In genomic region chr1:192609110-192610079, GRCh38 we compare ENCODE assay signal across 9 cellular contexts. TPM values are rescaled to one million over a fixed set of nuclear protein-coding genes. Genes with fewer than 3 reads are reported as not detected.
DNase-seq lines count a peak whose midpoint lies in the region; ATAC-seq and TF ChIP-seq lines count a peak whose summit lies in the region.
"Had no signal": no experiment of that assay in that cellular context is flagged by ENCODE, and none has a peak within 500 bp of the region (broad histone marks: within the 10 kb centered on the region; RNA-seq: fewer than 3 reads in every experiment).

No MANE protein-coding gene starts in this region.

- H3K4me3 ChIP-seq in CD8-positive, alpha-beta T cell (ENCODE audit: low read depth, low read length), result no peak overlapping the region
- H3K4me3 ChIP-seq in heart left ventricle, result no peak overlapping the region

- H3K27me3 Mint-ChIP-seq in CD8-positive, alpha-beta T cell (ENCODE audit: low read depth), result no peaks in the 10 kb centered on the region

- H3K4me1 ChIP-seq in CD8-positive, alpha-beta T cell (ENCODE audit: insufficient read depth, low read length), result peaks cover 14% of the 10 kb centered on the region
- H3K4me1 ChIP-seq in heart left ventricle, result peaks cover 0 to 16% (median 0%) of the 10 kb centered on the region in 12 donors

- TF ChIP-seq CTCF in CD8-positive, alpha-beta T cell (IDR thresholded peaks at IDR 0.05), result no peak
- TF ChIP-seq CTCF in heart left ventricle (IDR thresholded peaks at IDR 0.05), result no peak

- 70 to 76% (median 75%) methylated on average over 12 of the region's 12 CpGs for WGBS in heart left ventricle, 4 donors

- H3K9me3 Mint-ChIP-seq in CD8-positive, alpha-beta T cell, result no peaks in the 10 kb centered on the region

- H3K4me3 Mint-ChIP-seq in CD8-positive, alpha-beta T cell, result peak overlapping the region; percentile 69

- peak overlapping the region; percentile 86 for H3K27ac Mint-ChIP-seq in CD8-positive, alpha-beta T cell

- no peaks in the 10 kb centered on the region for H3K36me3 Mint-ChIP-seq in CD8-positive, alpha-beta T cell

- no peaks in the 10 kb centered on the region for H3K9me3 ChIP-seq in CD8-positive, alpha-beta T cell (ENCODE audit: low read length)
- no peaks in the 10 kb centered on the region for H3K9me3 ChIP-seq in heart left ventricle

- intact Hi-C loops in CD8-positive, alpha-beta T cell (cut with DNase I, micrococcal nuclease), result loop anchor here (1.0 to 10.0 kb wide), 11 partner anchors 29 to 1685 kb away; partner anchors contain the start of genes RO60 (in 1 of the 2) and UCHL5 (in 1 of the 2)
- intact Hi-C loops in heart left ventricle (cut with DNase I), result loop anchor here (2.0 to 10.0 kb wide), 8 partner anchors 132 to 415 kb away; partner anchors contain the start of gene RGS2 (in 4 of the 10)

- H3K27ac ChIP-seq in CD8-positive, alpha-beta T cell (ENCODE audit: low read depth, low read length), result peak overlapping the region; percentile 20
- H3K27ac ChIP-seq in heart left ventricle, result peak overlapping the region in 1 of 12 donors; percentile 41

- CTCF ChIA-PET in CD8-positive, alpha-beta T cell (lab: Charles Lee), result interaction anchor here (0.7 to 7.4 kb wide), 7 partner anchors 12 to 134 kb away, joined by 3 to 103 read pairs (median 3); no protein-coding TSS in a partner anchor

- no peaks in the 10 kb centered on the region for H3K27me3 ChIP-seq in CD8-positive, alpha-beta T cell (ENCODE audit: insufficient read depth, low read length)
- no peaks in the 10 kb centered on the region for H3K27me3 ChIP-seq in heart left ventricle

- POLR2A ChIA-PET in CD8-positive, alpha-beta T cell (lab: Charles Lee), result no interaction called here

- peak; percentile 95 for ATAC-seq in CD8-positive, alpha-beta T cell
- ATAC-seq in GM21447 (IDR thresholded peaks at IDR 0.05; ENCODE audit: unreplicated experiment) (peak; percentile 96), heart left ventricle (peak; percentile 39 to 79 (median 61))

- no peaks in the 10 kb centered on the region for H3K36me3 ChIP-seq in CD8-positive, alpha-beta T cell (ENCODE audit: insufficient read depth, low read length)
- H3K36me3 ChIP-seq in heart left ventricle, result no peaks in the 10 kb centered on the region

- TF ChIP-seq POLR2A in heart left ventricle (IDR thresholded peaks at IDR 0.05), result no peak

- peaks cover 16% of the 10 kb centered on the region for H3K4me1 Mint-ChIP-seq in CD8-positive, alpha-beta T cell (ENCODE audit: low read depth)

- DNase-seq in CD8-positive, alpha-beta T cell, result peak; percentile 24 to 81 (median 56)
- peak; percentile 95 to 97 for DNase-seq in Kasumi-1 (lab: John Stamatoyannopoulos, UW)
- DNase-seq in activated CD8-positive, alpha-beta memory T cell treated with anti-CD3 and anti-CD28 coated beads for 4 hours (ENCODE audit: low read depth in 2 of 2), result peak; percentile 26 to 28
- peak; percentile 26 to 60 (median 32) for DNase-seq in heart left ventricle
- DNase-seq in stimulated activated CD4-positive, alpha-beta T cell treated with anti-CD3 and anti-CD28 coated beads, TNF-alpha, amount 100 ng/mL, for 24 hours (ENCODE audit: low read depth in 3 of 3), result peak in 2 of 3 experiments; percentile 15 to 28
- no peak for DNase-seq in SHP77 (lab: John Stamatoyannopoulos, UW)
- DNase-seq in hepatic stellate cell (ENCODE audit: low spot score), result no peak

RNA-seq across cellular contexts. Expression of gene RGS13, which starts 26.6 kb away (rescaled TPM):
- total RNA-seq in CD8-positive, alpha-beta T cell, result under 1 TPM; 0.60 to 0.75 TPM
- under 1 TPM in 3 of 9 donors, not detected in 6; 0.17 to 0.45 (median 0.19) TPM for total RNA-seq in heart left ventricle
- polyA plus RNA-seq in heart left ventricle, result not detected
- total RNA-seq: temporal lobe had no signal

RNA-seq across cellular contexts. Expression of gene RGS1, which starts 33.8 kb away (rescaled TPM):
- total RNA-seq in CD8-positive, alpha-beta T cell, result 100 to 1,000 TPM; 366 to 383 TPM
- 10 to 100 TPM in 1 of 9 donors, 1 to 10 TPM in 3, under 1 TPM in 4, not detected in 1; 0.28 to 20.4 (median 0.98) TPM for total RNA-seq in heart left ventricle
- polyA plus RNA-seq in heart left ventricle, result 1 to 10 TPM in 1 of 2 donors, under 1 TPM in 1; 0.91 to 6.3 TPM

Comparison
In these comparisons a context has a peak if more than half of its experiments do, and no peak if none do; other contexts are left out.
1. DNase-seq: peak in CD8-positive, alpha-beta T cell (7 of 7), Kasumi-1 (2 of 2), activated CD8-positive, alpha-beta memory T cell treated with anti-CD3 and anti-CD28 coated beads for 4 hours (2 of 2), heart left ventricle (5 of 5) and stimulated activated CD4-positive, alpha-beta T cell treated with anti-CD3 and anti-CD28 coated beads, TNF-alpha, amount 100 ng/mL, for 24 hours (2 of 3); none in SHP77 (0 of 2) and hepatic stellate cell (single experiment).
2. RNA of gene RGS1, which starts 33.8 kb away (total RNA-seq): 366 to 383 TPM in CD8-positive, alpha-beta T cell; 0.28 to 20.4 TPM in heart left ventricle; every median in the first group is over 10 times any median in the second.
3. Peak in every context shown above with its lines, with median percentiles within 50 percentile points of each other: ATAC-seq.